Comparison of ENCODE assay signal across 20 cellular contexts in the genomic region with DNA sequence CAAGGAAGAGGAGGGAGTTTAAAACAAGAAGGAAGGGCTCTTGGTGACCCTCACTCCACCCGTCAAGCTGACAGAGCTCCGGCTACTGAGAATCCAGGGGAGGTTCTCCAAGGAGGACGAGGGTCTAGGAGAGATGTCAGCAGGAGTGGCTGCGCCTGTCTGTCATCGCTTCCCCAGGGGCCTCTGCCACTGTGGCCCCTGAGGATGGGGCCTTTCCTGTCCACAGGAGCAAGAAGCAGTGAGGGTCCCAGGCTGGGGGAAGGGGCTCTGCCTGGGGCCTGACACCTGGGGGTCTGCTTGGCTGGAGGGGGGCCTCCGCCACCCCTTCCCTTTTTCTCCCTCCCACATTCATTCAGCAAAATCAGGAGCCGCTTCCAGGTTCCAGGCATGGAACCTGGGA.
A peak's percentile ranks its signal among the peaks of the same experiment; 100 is the strongest.
DNase-seq lines count a peak whose midpoint lies in the region; ATAC-seq, FAIRE-seq and TF ChIP-seq lines count a peak whose summit lies in the region.
"Had no signal": no experiment of that assay in that cellular context is flagged by ENCODE, and none has a peak within 500 bp of the region (broad histone marks: within the 10 kb centered on the region; RNA-seq: fewer than 3 reads in every experiment).

No MANE protein-coding gene starts in this region.

- peaks cover 11% of the 10 kb centered on the region for H3K4me1 Mint-ChIP-seq in chondrocyte (ENCODE audit: low read depth)
- peaks cover 50% of the 10 kb centered on the region for H3K4me1 Mint-ChIP-seq in nephron progenitor cell

- no peak overlapping the region for H3K4me2 ChIP-seq in HepG2 (ENCODE audit: low read depth, low read length)
- H3K4me2 ChIP-seq: A549, GM23338 had no signal

- no TSS peak for BruUV-seq in HepG2 (replicated peaks; lab: Mats Ljungman, UMichigan)

- H4K20me1 ChIP-seq in HepG2 (ENCODE audit: insufficient read depth, low read length) = no peaks in the 10 kb centered on the region

- H3K79me2 ChIP-seq in HepG2 (ENCODE audit: insufficient read depth, low read length) = no peaks in the 10 kb centered on the region

- intact Hi-C loops in spleen (cut with DNase I; ENCODE audit: low total_unique reads) = no loop called here
- intact Hi-C loops in HepG2 (cut with micrococcal nuclease; ENCODE audit: unreplicated experiment) = no loop called here

- no peaks in the 10 kb centered on the region for H3K36me3 Mint-ChIP-seq in chondrocyte (ENCODE audit: low read depth)
- no peaks in the 10 kb centered on the region for H3K36me3 Mint-ChIP-seq in nephron progenitor cell (ENCODE audit: low read depth)

- H3K36me3 ChIP-seq in H7 (replicated peaks; ENCODE audit: control insufficient read depth, insufficient read depth, low read length) (no peaks in the 10 kb centered on the region), spleen (no peaks in the 10 kb centered on the region), small intestine (ENCODE audit: control insufficient read depth in 2 of 2, insufficient read depth in 2 of 2, low read length in 2 of 2) (no peaks in the 10 kb centered on the region), HepG2 (replicated peaks in 1 of 2; ENCODE audit: control insufficient read depth in 1 of 2, insufficient read depth in 2 of 2, low read length in 2 of 2) (no peaks in the 10 kb centered on the region)
- H3K36me3 ChIP-seq: BE2C had no signal

- POLR2A ChIA-PET in HepG2 (lab: Yijun Ruan, JAX) = no interaction called here

- ATAC-seq in HepG2 = no peak
- ATAC-seq: Right ventricle myocardium inferior had no signal

- H2AFZ ChIP-seq in HepG2 (ENCODE audit: low read length) = no peak overlapping the region
- H2AFZ ChIP-seq: GM23338 had no signal

- H3K9ac ChIP-seq in HepG2 (ENCODE audit: insufficient read depth, low read depth, low read length) = no peak overlapping the region

- H3K9me3 ChIP-seq in spleen (no peaks in the 10 kb centered on the region), small intestine (ENCODE audit: control insufficient read depth, low read depth) (no peaks in the 10 kb centered on the region), HepG2 (ENCODE audit: low read length) (no peaks in the 10 kb centered on the region)
- H3K9me3 ChIP-seq: A549, BE2C had no signal

- WGBS in spleen, 5 donors = 78 to 91% (median 87%) methylated on average over 5 to 7 of the region's 7 CpGs
- 71 to 92% (median 84%) methylated on average over 7 of the region's 7 CpGs for WGBS in small intestine, 3 donors
- 52% methylated on average over 7 of the region's 7 CpGs for WGBS in HepG2 (ENCODE audit: low lambda C conversion rate)

- TF ChIP-seq CTCF in chondrocyte (IDR thresholded peaks at IDR 0.05) (no peak), nephron progenitor cell (IDR thresholded peaks at IDR 0.05) (no peak), spleen (IDR thresholded peaks at IDR 0.05 in 8 of 11, conservative IDR thresholded peaks at IDR 0.05 in 3 of 11) (no peak), HepG2 (CRISPR knock-in tag; IDR thresholded peaks at IDR 0.05) (no peak)

- no peak for FAIRE-seq in small intestine (lab: Jason Lieb, UNC)
- no peak for FAIRE-seq in HepG2 (lab: Jason Lieb, UNC)
- FAIRE-seq: A549, D721Med, HTR-8/SVneo, RCC 7860 had no signal

- TF ChIP-seq EP300 in HepG2 (IDR thresholded peaks at IDR 0.05; ENCODE audit: low read depth in 2 of 2, low read length in 2 of 2) = no peak
- TF ChIP-seq EP300 in HepG2 (CRISPR knock-in tag; IDR thresholded peaks at IDR 0.05; ENCODE audit: borderline replicate concordance) = no peak

- H3K27ac Mint-ChIP-seq in chondrocyte (ENCODE audit: unreplicated experiment) (no peak overlapping the region), nephron progenitor cell (no peak overlapping the region)
- H3K27ac Mint-ChIP-seq: GM23338 had no signal

- no peak for TF ChIP-seq POLR2A in spleen (IDR thresholded peaks at IDR 0.05)
- no peak for TF ChIP-seq POLR2A in HepG2 (IDR thresholded peaks at IDR 0.05; ENCODE audit: insufficient read depth in 1 of 2, low read depth in 2 of 2, low read length in 2 of 2)

- peak; percentile 50 for DNase-seq in H7
- peak; percentile 41 for DNase-seq in chondrocyte (ENCODE audit: low spot score)
- DNase-seq in nephron progenitor cell = no peak
- DNase-seq in spleen = peak; percentile 39
- DNase-seq in small intestine = no peak
- no peak for DNase-seq in HepG2 (ENCODE audit: low spot score)
- DNase-seq in NCI-H2227 treated with DMSO at 0.1 percent for 48 hours (lab: John Stamatoyannopoulos, UW) = no peak
- DNase-seq: IMR-90, NCI-H1105, NCI-H146, NCI-H2029 treated with DMSO at 0.1 percent for 48 hours, NCI-H345 had no signal

- in situ Hi-C loops in HepG2 (cut with HindIII; ENCODE audit: extremely low pct_ligation_motif_present, low pct_unique_long_range_greater_than_20kb) = no loop called here

- CTCF ChIA-PET in HepG2 (lab: Yijun Ruan, JAX; ENCODE audit: low intra/inter-chr PET ratio, low total read pairs) = no interaction called here

- H3K4me1 ChIP-seq in spleen (peaks cover 4 to 41% (median 27%) of the 10 kb centered on the region in 6 donors), small intestine (ENCODE audit: control insufficient read depth in 2 of 2, insufficient read depth in 1 of 2, low read depth in 1 of 2, low read length in 1 of 2) (peaks cover 0 to 4% of the 10 kb centered on the region in 2 donors), HepG2 (ENCODE audit: insufficient read depth, low read length) (peaks cover 13% of the 10 kb centered on the region)

- no peaks in the 10 kb centered on the region for H3K9me3 Mint-ChIP-seq in chondrocyte (ENCODE audit: low read depth)
- H3K9me3 Mint-ChIP-seq in nephron progenitor cell = no peaks in the 10 kb centered on the region
- H3K9me3 Mint-ChIP-seq: GM23338 had no signal

- H3K4me3 Mint-ChIP-seq in chondrocyte (ENCODE audit: unreplicated experiment) (no peak overlapping the region), nephron progenitor cell (peak overlapping the region; percentile 28)
- H3K4me3 Mint-ChIP-seq: GM23338 had no signal

- no peaks in the 10 kb centered on the region; the same call in 1 of the 2 replicates for H3K27me3 ChIP-seq in H7 (ENCODE audit: control insufficient read depth, insufficient read depth, low read length)
- peaks cover 0 to 58% (median 6%) of the 10 kb centered on the region in 7 donors for H3K27me3 ChIP-seq in spleen (replicated peaks in 1 of 7)
- H3K27me3 ChIP-seq in small intestine (ENCODE audit: control insufficient read depth in 2 of 2, insufficient read depth in 2 of 2, low read length in 2 of 2) = no peaks in the 10 kb centered on the region
- peaks cover 4 to 56% of the 10 kb centered on the region in 2 experiments; a peak in 4 of 5 replicates for H3K27me3 ChIP-seq in HepG2 (ENCODE audit: control insufficient read depth in 1 of 2, insufficient read depth in 2 of 2, low read length in 2 of 2)
- H3K27me3 ChIP-seq: BE2C had no signal

- H3K4me3 ChIP-seq in H7 (ENCODE audit: insufficient read depth, low read depth, low read length) = no peak overlapping the region
- no peak overlapping the region for H3K4me3 ChIP-seq in spleen
- H3K4me3 ChIP-seq in small intestine (ENCODE audit: low read depth in 1 of 2, low read length in 2 of 2) = no peak overlapping the region
- H3K4me3 ChIP-seq in HepG2 (replicated peaks in 1 of 3; ENCODE audit: insufficient read depth in 1 of 3, low read depth in 2 of 3, low read length in 3 of 3) = no peak overlapping the region
- H3K4me3 ChIP-seq: A549, GM23338, SK-N-MC had no signal

- peaks cover 53% of the 10 kb centered on the region for H3K27me3 Mint-ChIP-seq in chondrocyte (ENCODE audit: low read depth)
- H3K27me3 Mint-ChIP-seq in nephron progenitor cell (ENCODE audit: low read depth, poor library complexity) = peaks cover 46% of the 10 kb centered on the region

- H3K27ac ChIP-seq in spleen (no peak overlapping the region), small intestine (ENCODE audit: low read depth in 1 of 2, low read length in 1 of 2) (no peak overlapping the region), HepG2 (ENCODE audit: extremely low read length, insufficient read depth, low read length) (no peak overlapping the region)
- H3K27ac ChIP-seq: A549, SK-N-MC had no signal

- no peak for TF ChIP-seq RAD21 in HepG2 (CRISPR knock-in tag; IDR thresholded peaks at IDR 0.05)

TF ChIP-seq in HepG2, 621 proteins besides CTCF, POLR2A, EP300 and RAD21:
- TF ChIP-seq EHMT2 (IDR thresholded peaks at IDR 0.05; ENCODE audit: borderline replicate concordance, low read depth, low read length) (no peak), ZNF256 (CRISPR knock-in tag; conservative IDR thresholded peaks at IDR 0.05) (no peak), FOXP1 (IDR thresholded peaks at IDR 0.05) (no peak), FOXP1 (CRISPR knock-in tag; IDR thresholded peaks at IDR 0.05) (no peak), ZNF496 (CRISPR knock-in tag; IDR thresholded peaks at IDR 0.05; ENCODE audit: insufficient replicate concordance) (no peak), ZNF558 (CRISPR knock-in tag; IDR thresholded peaks at IDR 0.05; ENCODE audit: borderline replicate concordance) (no peak), TEAD2 (CRISPR knock-in tag; IDR thresholded peaks at IDR 0.05) (no peak), ZNF644 (CRISPR knock-in tag; IDR thresholded peaks at IDR 0.05; ENCODE audit: low read depth) (no peak), HNF1B (CRISPR knock-in tag; IDR thresholded peaks at IDR 0.05) (no peak), ZNF354B (CRISPR knock-in tag; IDR thresholded peaks at IDR 0.05) (no peak)

Comparison
In these comparisons a context has a peak if more than half of its experiments do, and no peak if none do; other contexts are left out.
1. DNase-seq: peak in H7 (single experiment), chondrocyte (single experiment) and spleen (single experiment); none in nephron progenitor cell (single experiment), small intestine (single experiment), HepG2 (single experiment) and NCI-H2227 treated with DMSO at 0.1 percent for 48 hours (single experiment).